Comparison of ENCODE assay signal across 1 cellular context in genomic region chr3:52194541-52195296, GRCh38.
A peak's percentile ranks its signal among the peaks of the same experiment; 100 is the strongest.
TF ChIP-seq lines count a peak whose summit lies in the region.

No MANE protein-coding gene starts in this region.

TF ChIP-seq in K562, 482 proteins besides CTCF, POLR2A, EP300 and RAD21:
- TF ChIP-seq ZFP36 (IDR thresholded peaks at IDR 0.05; ENCODE audit: low read depth, low read length, partially characterized antibody) = peak; percentile 47
- no peak for TF ChIP-seq ZBTB1 (CRISPR knock-in tag; IDR thresholded peaks at IDR 0.05; ENCODE audit: borderline replicate concordance, low read depth)
